Comparison of ENCODE assay signal across 12 cellular contexts in the genomic region with DNA sequence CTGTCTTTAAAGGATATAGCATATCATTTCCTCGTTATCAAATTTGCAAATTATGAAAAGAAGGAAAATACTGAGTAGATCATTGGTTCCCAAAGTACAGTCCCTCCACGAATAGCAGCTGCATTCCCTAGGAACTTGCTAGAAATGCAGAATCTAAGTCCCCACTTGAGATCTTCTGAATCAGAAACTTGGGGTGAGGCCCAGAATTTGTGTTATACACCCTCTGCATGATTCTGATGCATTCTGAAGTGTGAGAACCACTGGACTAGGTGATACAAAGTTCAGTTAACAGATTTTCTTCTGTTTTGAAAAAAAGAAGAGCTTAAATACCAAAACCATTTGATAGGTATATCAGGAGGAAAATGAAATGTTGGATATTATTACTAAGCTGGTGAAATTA.
DNase-seq lines count a peak whose midpoint lies in the region; ATAC-seq and TF ChIP-seq lines count a peak whose summit lies in the region.
"Had no signal": no experiment of that assay in that cellular context is flagged by ENCODE, and none has a peak within 500 bp of the region (broad histone marks: within the 10 kb centered on the region; RNA-seq: fewer than 3 reads in every experiment).

No MANE protein-coding gene starts in this region.

- no peak for TF ChIP-seq POLR2A in sigmoid colon (IDR thresholded peaks at IDR 0.05)

- H3K4me3 ChIP-seq in sigmoid colon = no peak overlapping the region

- peak; percentile 73 for ATAC-seq in SK-N-SH treated with all-trans-retinoic acid at 6 μM for 48 hours

- TF ChIP-seq CTCF in sigmoid colon (IDR thresholded peaks at IDR 0.05) = no peak

- TF ChIP-seq EP300 in sigmoid colon (IDR thresholded peaks at IDR 0.05) = no peak

- 27 to 70% methylated on average over 2 of the region's 2 CpGs for WGBS in sigmoid colon, 2 donors

- DNase-seq in GM03348 (ENCODE audit: low spot score) (peak; percentile 73), fibroblast of peridontal ligament (ENCODE audit: extremely low read depth) (peak; percentile 77), sigmoid colon (no peak), HuH-7 (ENCODE audit: low spot score) (no peak), NCI-H146 (lab: John Stamatoyannopoulos, UW) (no peak)
- DNase-seq in activated CD8-positive, alpha-beta memory T cell treated with anti-CD3 and anti-CD28 coated beads, Interleukin-2, amount 50 U/mL, for 48 hours = no peak
- DNase-seq: activated naive CD8-positive, alpha-beta T cell treated with anti-CD3 and anti-CD28 coated beads, Interleukin-2, amount 10 ng/mL, durations not matched to agents 7 days and 5 days; GF-D8; midbrain; NCI-H1092; stimulated activated naive CD4-positive, alpha-beta T cell treated with Interleukin-2 at 50 U/mL for 16 hours had no signal

- no peaks in the 10 kb centered on the region for H3K27me3 ChIP-seq in sigmoid colon

- intact Hi-C loops in sigmoid colon (cut with DNase I) = no loop called here

- no peaks in the 10 kb centered on the region for H3K36me3 ChIP-seq in sigmoid colon

- H3K4me1 ChIP-seq in sigmoid colon = peaks cover 0 to 44% (median 26%) of the 10 kb centered on the region in 4 donors

- H3K27ac ChIP-seq in sigmoid colon = peak overlapping the region in 3 of 4 donors; percentile 63 to 70 (median 67)

- H3K9me3 ChIP-seq in sigmoid colon = no peaks in the 10 kb centered on the region

TF ChIP-seq in SK-N-SH treated with all-trans-retinoic acid at 6 μM for 48 hours, 23 proteins besides CTCF, POLR2A, EP300 and RAD21:
- TF ChIP-seq, protein P1, sequence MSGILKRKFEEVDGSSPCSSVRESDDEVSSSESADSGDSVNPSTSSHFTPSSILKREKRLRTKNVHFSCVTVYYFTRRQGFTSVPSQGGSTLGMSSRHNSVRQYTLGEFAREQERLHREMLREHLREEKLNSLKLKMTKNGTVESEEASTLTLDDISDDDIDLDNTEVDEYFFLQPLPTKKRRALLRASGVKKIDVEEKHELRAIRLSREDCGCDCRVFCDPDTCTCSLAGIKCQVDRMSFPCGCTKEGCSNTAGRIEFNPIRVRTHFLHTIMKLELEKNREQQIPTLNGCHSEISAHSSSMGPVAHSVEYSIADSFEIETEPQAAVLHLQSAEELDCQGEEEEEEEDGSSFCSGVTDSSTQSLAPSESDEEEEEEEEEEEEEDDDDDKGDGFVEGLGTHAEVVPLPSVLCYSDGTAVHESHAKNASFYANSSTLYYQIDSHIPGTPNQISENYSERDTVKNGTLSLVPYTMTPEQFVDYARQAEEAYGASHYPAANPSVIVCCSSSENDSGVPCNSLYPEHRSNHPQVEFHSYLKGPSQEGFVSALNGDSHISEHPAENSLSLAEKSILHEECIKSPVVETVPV (CRISPR knock-in tag; IDR thresholded peaks at IDR 0.05) = no peak
- TF ChIP-seq OSR1 (CRISPR knock-in tag; IDR thresholded peaks at IDR 0.05) (no peak), BACH2 (CRISPR knock-in tag; IDR thresholded peaks at IDR 0.05; ENCODE audit: borderline replicate concordance) (no peak), ZC3H10 (CRISPR knock-in tag; IDR thresholded peaks at IDR 0.05) (no peak), CSDC2 (CRISPR knock-in tag; IDR thresholded peaks at IDR 0.05) (no peak), ZFP3 (CRISPR knock-in tag; IDR thresholded peaks at IDR 0.05) (no peak), TCF4 (CRISPR knock-in tag; IDR thresholded peaks at IDR 0.05; ENCODE audit: borderline replicate concordance) (no peak), ZFP30 (CRISPR knock-in tag; IDR thresholded peaks at IDR 0.05) (no peak), ESRRG (CRISPR knock-in tag; IDR thresholded peaks at IDR 0.05) (no peak)
- TF ChIP-seq, protein P2, sequence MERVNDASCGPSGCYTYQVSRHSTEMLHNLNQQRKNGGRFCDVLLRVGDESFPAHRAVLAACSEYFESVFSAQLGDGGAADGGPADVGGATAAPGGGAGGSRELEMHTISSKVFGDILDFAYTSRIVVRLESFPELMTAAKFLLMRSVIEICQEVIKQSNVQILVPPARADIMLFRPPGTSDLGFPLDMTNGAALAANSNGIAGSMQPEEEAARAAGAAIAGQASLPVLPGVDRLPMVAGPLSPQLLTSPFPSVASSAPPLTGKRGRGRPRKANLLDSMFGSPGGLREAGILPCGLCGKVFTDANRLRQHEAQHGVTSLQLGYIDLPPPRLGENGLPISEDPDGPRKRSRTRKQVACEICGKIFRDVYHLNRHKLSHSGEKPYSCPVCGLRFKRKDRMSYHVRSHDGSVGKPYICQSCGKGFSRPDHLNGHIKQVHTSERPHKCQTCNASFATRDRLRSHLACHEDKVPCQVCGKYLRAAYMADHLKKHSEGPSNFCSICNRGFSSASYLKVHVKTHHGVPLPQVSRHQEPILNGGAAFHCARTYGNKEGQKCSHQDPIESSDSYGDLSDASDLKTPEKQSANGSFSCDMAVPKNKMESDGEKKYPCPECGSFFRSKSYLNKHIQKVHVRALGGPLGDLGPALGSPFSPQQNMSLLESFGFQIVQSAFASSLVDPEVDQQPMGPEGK (CRISPR knock-in tag; IDR thresholded peaks at IDR 0.05; ENCODE audit: borderline replicate concordance) = no peak

Comparison
In these comparisons a context has a peak if more than half of its experiments do, and no peak if none do; other contexts are left out.
1. DNase-seq: peak in GM03348 (single experiment) and fibroblast of peridontal ligament (single experiment); none in sigmoid colon (single experiment), HuH-7 (single experiment), NCI-H146 (single experiment) and activated CD8-positive, alpha-beta memory T cell treated with anti-CD3 and anti-CD28 coated beads, Interleukin-2, amount 50 U/mL, for 48 hours (single experiment).